8 cellular contexts compared by ENCODE assay signal in the genomic region with DNA sequence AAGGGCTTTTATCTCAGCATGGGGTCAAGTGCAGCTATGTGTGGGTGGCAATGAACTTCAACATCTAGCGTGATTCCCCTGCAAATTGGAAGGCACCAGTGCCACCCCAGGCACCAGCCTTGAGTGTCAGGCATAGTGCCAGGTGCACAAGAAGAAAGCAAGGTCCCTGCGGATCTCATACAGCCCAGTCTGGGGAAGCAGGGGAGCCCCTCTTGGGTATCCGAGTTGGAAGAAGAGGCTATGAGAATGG.
A peak's percentile ranks its signal among the peaks of the same experiment; 100 is the strongest.
DNase-seq lines count a peak whose midpoint lies in the region; ATAC-seq and TF ChIP-seq lines count a peak whose summit lies in the region.

No MANE protein-coding gene starts in this region.

- H3K9me3 ChIP-seq in ascending aorta (no peaks in the 10 kb centered on the region), thymus (ENCODE audit: control insufficient read depth) (no peaks in the 10 kb centered on the region)

- intact Hi-C loops in ascending aorta (cut with DNase I): loop anchor here (2.0 to 5.0 kb wide), 6 partner anchors 104 to 895 kb away; no protein-coding TSS in a partner anchor
- intact Hi-C loops in lower leg skin (cut with DNase I; ENCODE audit: low total_unique reads): no loop called here

- H3K4me1 Mint-ChIP-seq in activated CD8-positive, alpha-beta memory T cell treated with anti-CD3 and anti-CD28 coated beads, Interleukin-2, amount 10 ng/mL, durations not matched to agents 7 days and 5 days: peaks cover 21% of the 10 kb centered on the region

- CTCF ChIA-PET in activated CD8-positive, alpha-beta memory T cell treated with anti-CD3 and anti-CD28 coated beads, Interleukin-2, amount 10 ng/mL, durations not matched to agents 7 days and 5 days (lab: Charles Lee): interaction anchor here (0.6 to 1.6 kb wide), 9 partner anchors 11 to 900 kb away, joined by 3 to 7 read pairs (median 4); no protein-coding TSS in a partner anchor

- H3K27me3 Mint-ChIP-seq in activated CD8-positive, alpha-beta memory T cell treated with anti-CD3 and anti-CD28 coated beads, Interleukin-2, amount 10 ng/mL, durations not matched to agents 7 days and 5 days: peaks cover 24% of the 10 kb centered on the region

- TF ChIP-seq POLR2A in lower leg skin (IDR thresholded peaks at IDR 0.05): no peak

- peaks cover 2% of the 10 kb centered on the region for H3K36me3 Mint-ChIP-seq in activated CD8-positive, alpha-beta memory T cell treated with anti-CD3 and anti-CD28 coated beads, Interleukin-2, amount 10 ng/mL, durations not matched to agents 7 days and 5 days

- H3K4me1 ChIP-seq in ascending aorta (peaks cover 0 to 11% of the 10 kb centered on the region in 2 donors), thymus (ENCODE audit: control insufficient read depth, insufficient read depth, low read length) (peaks cover 9% of the 10 kb centered on the region)

- H3K4me3 Mint-ChIP-seq in activated CD8-positive, alpha-beta memory T cell treated with anti-CD3 and anti-CD28 coated beads, Interleukin-2, amount 10 ng/mL, durations not matched to agents 7 days and 5 days: peak overlapping the region; percentile 87

- H3K27me3 ChIP-seq in ascending aorta (no peaks in the 10 kb centered on the region), thymus (ENCODE audit: control insufficient read depth, insufficient read depth) (no peaks in the 10 kb centered on the region)

- peak overlapping the region; percentile 78 to 82 for H3K27ac ChIP-seq in ascending aorta
- H3K27ac ChIP-seq in thymus (ENCODE audit: low read depth): peak overlapping the region; percentile 95

- no peak for DNase-seq in activated CD8-positive, alpha-beta memory T cell treated with anti-CD3 and anti-CD28 coated beads, Interleukin-2, amount 10 ng/mL, durations not matched to agents 7 days and 5 days
- DNase-seq in activated CD8-positive, alpha-beta memory T cell treated with anti-CD3 and anti-CD28 coated beads, Interleukin-2, amount 50 U/mL, for 48 hours: no peak
- no peak for DNase-seq in ascending aorta (ENCODE audit: low spot score in 2 of 2)
- DNase-seq in lower leg skin (ENCODE audit: low spot score in 2 of 2): no peak
- no peak for DNase-seq in COR-L47 (lab: John Stamatoyannopoulos, UW)
- no peak for DNase-seq in NOMO-1 treated with dmso at 0.1 percent for 144 hours (lab: John Stamatoyannopoulos, UW; ENCODE audit: unreplicated experiment)

- ATAC-seq in activated CD8-positive, alpha-beta memory T cell treated with anti-CD3 and anti-CD28 coated beads, Interleukin-2, amount 10 ng/mL, durations not matched to agents 7 days and 5 days: no peak
- no peak for ATAC-seq in GM21529 (IDR thresholded peaks at IDR 0.05; ENCODE audit: unreplicated experiment)

- peak overlapping the region; percentile 66 to 75 for H3K4me3 ChIP-seq in ascending aorta
- H3K4me3 ChIP-seq in lower leg skin (ENCODE audit: low read depth, poor library complexity, severe bottlenecking): peak overlapping the region; percentile 30
- peak overlapping the region; percentile 78 for H3K4me3 ChIP-seq in thymus (ENCODE audit: low read length)

- TF ChIP-seq CTCF in ascending aorta (IDR thresholded peaks at IDR 0.05) (no peak), lower leg skin (IDR thresholded peaks at IDR 0.05) (no peak)

- 4% methylated on average over 3 of the region's 3 CpGs for WGBS in lower leg skin, 2 donors
- WGBS in thymus: 1% methylated on average over 3 of the region's 3 CpGs

- H3K9me3 Mint-ChIP-seq in activated CD8-positive, alpha-beta memory T cell treated with anti-CD3 and anti-CD28 coated beads, Interleukin-2, amount 10 ng/mL, durations not matched to agents 7 days and 5 days (ENCODE audit: low read depth): peaks cover 3% of the 10 kb centered on the region

- H3K36me3 ChIP-seq in ascending aorta (no peaks in the 10 kb centered on the region), thymus (ENCODE audit: control insufficient read depth, insufficient read depth) (no peaks in the 10 kb centered on the region)

- H3K27ac Mint-ChIP-seq in activated CD8-positive, alpha-beta memory T cell treated with anti-CD3 and anti-CD28 coated beads, Interleukin-2, amount 10 ng/mL, durations not matched to agents 7 days and 5 days: peak overlapping the region; percentile 94
